2 cellular contexts compared by ENCODE assay signal in genomic region chr6:37788259-37788658, GRCh38.
TF ChIP-seq lines count a peak whose summit lies in the region.

No MANE protein-coding gene starts in this region.

TF ChIP-seq in SK-N-SH, 30 proteins besides CTCF, POLR2A, EP300 and RAD21:
- peak; percentile 62; the same call in 1 of the 2 replicates for TF ChIP-seq YY1 (IDR thresholded peaks at IDR 0.05; ENCODE audit: low read depth)
- TF ChIP-seq TEAD4 (IDR thresholded peaks at IDR 0.05; ENCODE audit: borderline replicate concordance, insufficient read depth), result no peak
- TF ChIP-seq POLR2AphosphoS5 (IDR thresholded peaks at IDR 0.05; ENCODE audit: low read depth, low read length), result no peak
- peak; percentile 18; the same call in 1 of the 2 replicates for TF ChIP-seq TCF12 (IDR thresholded peaks at IDR 0.05)
- TF ChIP-seq MAX (IDR thresholded peaks at IDR 0.05; ENCODE audit: low read depth), result no peak

TF ChIP-seq in SK-N-SH treated with all-trans-retinoic acid at 6 μM for 48 hours, 23 proteins besides CTCF, POLR2A, EP300 and RAD21:
- TF ChIP-seq TOX (CRISPR knock-in tag; IDR thresholded peaks at IDR 0.05; ENCODE audit: borderline replicate concordance) (no peak), OSR1 (CRISPR knock-in tag; IDR thresholded peaks at IDR 0.05) (no peak), ZNF565 (CRISPR knock-in tag; conservative IDR thresholded peaks at IDR 0.05; ENCODE audit: low read depth) (no peak), ZFP30 (CRISPR knock-in tag; IDR thresholded peaks at IDR 0.05) (no peak), GLIS3 (CRISPR knock-in tag; IDR thresholded peaks at IDR 0.05) (no peak), CREB5 (CRISPR knock-in tag; IDR thresholded peaks at IDR 0.05; ENCODE audit: low read depth) (no peak), TCF4 (CRISPR knock-in tag; IDR thresholded peaks at IDR 0.05; ENCODE audit: borderline replicate concordance) (no peak), ZC3H10 (CRISPR knock-in tag; IDR thresholded peaks at IDR 0.05) (no peak), POU6F1 (CRISPR knock-in tag; IDR thresholded peaks at IDR 0.05; ENCODE audit: borderline replicate concordance, low read depth) (no peak), PPARA (CRISPR knock-in tag; IDR thresholded peaks at IDR 0.05; ENCODE audit: borderline replicate concordance) (no peak), TSHZ2 (CRISPR knock-in tag; IDR thresholded peaks at IDR 0.05) (no peak), ZNF8 (CRISPR knock-in tag; IDR thresholded peaks at IDR 0.05) (no peak)
